ENCODE assay signal across 17 cellular contexts in the genomic region with DNA sequence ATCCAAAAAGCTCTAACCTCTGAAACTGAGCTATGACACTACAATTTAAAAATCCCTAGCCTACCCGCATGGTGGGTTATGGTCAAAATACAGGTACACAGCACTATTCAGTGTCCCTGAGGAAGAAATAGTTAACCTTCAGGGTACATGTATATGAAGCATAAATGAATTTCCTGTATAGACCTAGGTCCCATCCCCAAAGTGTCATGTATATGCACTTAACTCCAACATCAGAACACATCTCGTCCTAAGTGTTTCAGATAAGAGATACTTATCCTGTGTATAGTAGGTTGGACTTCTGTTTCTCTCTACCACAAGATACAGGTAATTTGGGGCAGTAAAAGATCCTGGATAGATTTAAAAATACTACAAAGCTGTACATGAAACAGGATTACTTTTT. TPM values are rescaled to one million over a fixed set of nuclear protein-coding genes. Genes with fewer than 3 reads are reported as not detected.
DNase-seq lines count a peak whose midpoint lies in the region; ATAC-seq, FAIRE-seq and TF ChIP-seq lines count a peak whose summit lies in the region.
"Had no signal": no experiment of that assay in that cellular context is flagged by ENCODE, and none has a peak within 500 bp of the region (broad histone marks: within the 10 kb centered on the region; RNA-seq: fewer than 3 reads in every experiment).

No MANE protein-coding gene starts in this region.

- H3K27ac Mint-ChIP-seq in activated CD4-positive, alpha-beta memory T cell treated with anti-CD3 and anti-CD28 coated beads for 36 hours: peak overlapping the region; percentile 54
- no peak overlapping the region for H3K27ac Mint-ChIP-seq in activated CD4-positive, alpha-beta memory T cell treated with anti-CD3 and anti-CD28 coated beads, Interleukin-2, amount 10 ng/mL, durations not matched to agents 7 days and 5 days
- H3K27ac Mint-ChIP-seq in stimulated activated naive B cell treated with anti-CD40 and anti-IgM and Interleukin-4, amounts not matched to agents 10 μg/mL and 1 μg/mL and 100 μg/mL, for 72 hours: no peak overlapping the region

- H2AFZ ChIP-seq in GM12878 (ENCODE audit: control insufficient read depth, low read depth, low read length): no peak overlapping the region
- H2AFZ ChIP-seq: GM23248 had no signal

- H3K4me3 Mint-ChIP-seq in activated CD4-positive, alpha-beta memory T cell treated with anti-CD3 and anti-CD28 coated beads for 36 hours: no peak overlapping the region
- no peak overlapping the region for H3K4me3 Mint-ChIP-seq in activated CD4-positive, alpha-beta memory T cell treated with anti-CD3 and anti-CD28 coated beads, Interleukin-2, amount 10 ng/mL, durations not matched to agents 7 days and 5 days
- H3K4me3 Mint-ChIP-seq in stimulated activated naive B cell treated with anti-CD40 and anti-IgM and Interleukin-4, amounts not matched to agents 10 μg/mL and 1 μg/mL and 100 μg/mL, for 72 hours: no peak overlapping the region

- 0 out of 2 replicates have a peak overlapping the region, but pooled peaks have one; percentile 12 for H3K27ac ChIP-seq in 22Rv1
- peak overlapping the region; percentile 40 for H3K27ac ChIP-seq in HUES48 (ENCODE audit: low read depth, low read length)
- H3K27ac ChIP-seq in GM12878 (ENCODE audit: control insufficient read depth, insufficient read depth): no peak overlapping the region
- H3K27ac ChIP-seq: GM23248 had no signal

- H3K36me3 ChIP-seq in HUES48 (ENCODE audit: control insufficient read depth, insufficient read depth, low read length) (peaks cover 68% of the 10 kb centered on the region), GM12878 (ENCODE audit: control insufficient read depth in 2 of 2, insufficient read depth in 2 of 2, low read length in 1 of 2) (peaks cover 9 to 28% of the 10 kb centered on the region in 2 experiments)

- TF ChIP-seq RAD21 in GM12878 (IDR thresholded peaks at IDR 0.05; ENCODE audit: insufficient read depth, low read depth, low read length): no peak

- in situ Hi-C loops in GM12878 (cut with MboI): no loop called here

- no peak overlapping the region for H3K9ac ChIP-seq in HUES48 (ENCODE audit: low read depth, low read length)
- no peak overlapping the region for H3K9ac ChIP-seq in GM12878 (ENCODE audit: control insufficient read depth, insufficient read depth, low read length)
- H3K9ac ChIP-seq: GM23248 had no signal

- H3K9me3 ChIP-seq in HUES48 (ENCODE audit: control insufficient read depth, insufficient read depth, low read length) (no peaks in the 10 kb centered on the region), GM12878 (replicated peaks; ENCODE audit: control insufficient read depth, insufficient read depth, low read length) (no peaks in the 10 kb centered on the region)

- peaks cover 59% of the 10 kb centered on the region for H3K36me3 Mint-ChIP-seq in activated CD4-positive, alpha-beta memory T cell treated with anti-CD3 and anti-CD28 coated beads for 36 hours
- H3K36me3 Mint-ChIP-seq in activated CD4-positive, alpha-beta memory T cell treated with anti-CD3 and anti-CD28 coated beads, Interleukin-2, amount 10 ng/mL, durations not matched to agents 7 days and 5 days (ENCODE audit: low read depth): peaks cover 80% of the 10 kb centered on the region
- H3K36me3 Mint-ChIP-seq in stimulated activated naive B cell treated with anti-CD40 and anti-IgM and Interleukin-4, amounts not matched to agents 10 μg/mL and 1 μg/mL and 100 μg/mL, for 72 hours: peaks cover 52 to 70% of the 10 kb centered on the region in 2 donors

- H3K79me2 ChIP-seq in GM12878 (ENCODE audit: control insufficient read depth, insufficient read depth, low read length): peaks cover 15% of the 10 kb centered on the region

- no peak for DNase-seq in activated CD4-positive, alpha-beta memory T cell treated with anti-CD3 and anti-CD28 coated beads for 36 hours
- no peak for DNase-seq in activated CD4-positive, alpha-beta memory T cell treated with anti-CD3 and anti-CD28 coated beads, Interleukin-2, amount 10 ng/mL, durations not matched to agents 7 days and 5 days
- no peak for DNase-seq in GM12878 (ENCODE audit: low read depth, low spot score)
- no peak for DNase-seq in NCI-H1417 treated with DMSO at 0.1 percent for 48 hours (lab: John Stamatoyannopoulos, UW)
- no peak for DNase-seq in posterior vena cava (ENCODE audit: low spot score)
- DNase-seq in stimulated activated naive B cell treated with anti-CD40 and anti-IgM and Interleukin-4, amounts not matched to agents 10 μg/mL and 1 μg/mL and 100 μg/mL, for 72 hours: no peak
- DNase-seq: DND-41; GDM1; GM23248; KBM-7; NCI-H1048; NCI-H226; NCI-H526; NK-92 treated with Interleukin-12 subunit alpha and Interleukin-12 subunit beta, amount 100 ng/mL, for 24 hours; PC-3 had no signal

- peak; percentile 8; the same call in 2 of the 3 replicates for ATAC-seq in GM12878
- no peak for ATAC-seq in stimulated activated naive B cell treated with anti-CD40 and anti-IgM and Interleukin-4, amounts not matched to agents 10 μg/mL and 1 μg/mL and 100 μg/mL, for 72 hours (replicated peaks)
- ATAC-seq: PC-3 had no signal

- BruUV-seq in GM12878 (replicated peaks; lab: Mats Ljungman, UMichigan): no TSS peak

- no peak overlapping the region for H3K4me2 ChIP-seq in GM12878 (ENCODE audit: control insufficient read depth, insufficient read depth)

- POLR2A ChIA-PET in activated CD4-positive, alpha-beta memory T cell treated with anti-CD3 and anti-CD28 coated beads for 36 hours (lab: Charles Lee): interaction anchor here (0.6 to 1.1 kb wide), 2 partner anchors 11 to 485 kb away, joined by 4 to 5 read pairs; no protein-coding TSS in a partner anchor
- POLR2A ChIA-PET in activated CD4-positive, alpha-beta memory T cell treated with anti-CD3 and anti-CD28 coated beads, Interleukin-2, amount 10 ng/mL, durations not matched to agents 7 days and 5 days (lab: Charles Lee): interaction anchor here (0.6 to 3.3 kb wide), 5 partner anchors 10 to 233 kb away, joined by 3 to 19 read pairs (median 13); a partner anchor contains a TSS
- POLR2A ChIA-PET in GM12878 (lab: Charles Lee): interaction anchor here (1.0 kb wide), 1 partner anchor 15 kb away, joined by 3 read pairs; no protein-coding TSS in a partner anchor

- H3K4me1 ChIP-seq in HUES48 (ENCODE audit: control insufficient read depth, insufficient read depth, low read length) (peaks cover 3% of the 10 kb centered on the region; the same call in 1 of the 2 replicates), GM12878 (ENCODE audit: control insufficient read depth, insufficient read depth, low read length) (peaks cover 3% of the 10 kb centered on the region)

- H3K9me3 Mint-ChIP-seq in activated CD4-positive, alpha-beta memory T cell treated with anti-CD3 and anti-CD28 coated beads for 36 hours: no peaks in the 10 kb centered on the region
- no peaks in the 10 kb centered on the region for H3K9me3 Mint-ChIP-seq in activated CD4-positive, alpha-beta memory T cell treated with anti-CD3 and anti-CD28 coated beads, Interleukin-2, amount 10 ng/mL, durations not matched to agents 7 days and 5 days
- H3K9me3 Mint-ChIP-seq in stimulated activated naive B cell treated with anti-CD40 and anti-IgM and Interleukin-4, amounts not matched to agents 10 μg/mL and 1 μg/mL and 100 μg/mL, for 72 hours: no peaks in the 10 kb centered on the region

- no peak for TF ChIP-seq POLR2A in GM12878 (IDR thresholded peaks at IDR 0.05; ENCODE audit: low read depth, low read length)

- peaks cover 37% of the 10 kb centered on the region for H3K4me1 Mint-ChIP-seq in activated CD4-positive, alpha-beta memory T cell treated with anti-CD3 and anti-CD28 coated beads for 36 hours (ENCODE audit: low read depth)
- peaks cover 53% of the 10 kb centered on the region for H3K4me1 Mint-ChIP-seq in activated CD4-positive, alpha-beta memory T cell treated with anti-CD3 and anti-CD28 coated beads, Interleukin-2, amount 10 ng/mL, durations not matched to agents 7 days and 5 days
- H3K4me1 Mint-ChIP-seq in stimulated activated naive B cell treated with anti-CD40 and anti-IgM and Interleukin-4, amounts not matched to agents 10 μg/mL and 1 μg/mL and 100 μg/mL, for 72 hours: peaks cover 24 to 25% of the 10 kb centered on the region in 2 donors

- no peaks in the 10 kb centered on the region for H3K27me3 Mint-ChIP-seq in activated CD4-positive, alpha-beta memory T cell treated with anti-CD3 and anti-CD28 coated beads for 36 hours
- no peaks in the 10 kb centered on the region for H3K27me3 Mint-ChIP-seq in activated CD4-positive, alpha-beta memory T cell treated with anti-CD3 and anti-CD28 coated beads, Interleukin-2, amount 10 ng/mL, durations not matched to agents 7 days and 5 days
- H3K27me3 Mint-ChIP-seq in stimulated activated naive B cell treated with anti-CD40 and anti-IgM and Interleukin-4, amounts not matched to agents 10 μg/mL and 1 μg/mL and 100 μg/mL, for 72 hours: no peaks in the 10 kb centered on the region

- 94% methylated on average over 2 of the region's 2 CpGs for whole genome bisulfite sequencing in GM12878 (ENCODE audit: insufficient coverage, insufficient replicate concordance, low lambda C conversion rate, missing lambda C conversion rate)

- FAIRE-seq in GM12878 (lab: Jason Lieb, UNC): no peak

- TF ChIP-seq EP300 in GM12878 (IDR thresholded peaks at IDR 0.05; ENCODE audit: borderline replicate concordance in 1 of 2, control insufficient read depth in 1 of 2, low read depth in 2 of 2, low read length in 2 of 2): no peak

- H4K20me1 ChIP-seq in GM12878 (ENCODE audit: control insufficient read depth, insufficient read depth): no peaks in the 10 kb centered on the region

- SMC1A ChIA-PET in GM12878 (lab: Charles Lee; ENCODE audit: uncharacterized antibody, unreplicated experiment): interaction anchor here (1.7 kb wide), 1 partner anchor 15 kb away, joined by 3 read pairs; no protein-coding TSS in a partner anchor

- H3K4me3 ChIP-seq in HUES48 (ENCODE audit: low read depth, low read length) (no peak overlapping the region), GM12878 (no peak overlapping the region)
- H3K4me3 ChIP-seq: GM23248 had no signal

- CTCF ChIA-PET in activated CD4-positive, alpha-beta memory T cell treated with anti-CD3 and anti-CD28 coated beads for 36 hours (lab: Charles Lee): interaction anchor here (0.7 kb wide), 1 partner anchor 1536 kb away, joined by 3 read pairs; no protein-coding TSS in a partner anchor
- CTCF ChIA-PET in activated CD4-positive, alpha-beta memory T cell treated with anti-CD3 and anti-CD28 coated beads, Interleukin-2, amount 10 ng/mL, durations not matched to agents 7 days and 5 days (lab: Charles Lee): no interaction called here
- CTCF ChIA-PET in GM12878 (lab: Yijun Ruan, JAX): no interaction called here

- intact Hi-C loops in activated CD4-positive, alpha-beta memory T cell treated with anti-CD3 and anti-CD28 coated beads for 36 hours (cut with micrococcal nuclease): no loop called here
- intact Hi-C loops in GM12878 (cut with micrococcal nuclease; ENCODE audit: unreplicated experiment) (no loop called here), posterior vena cava (cut with DNase I) (no loop called here)

- RAD21 ChIA-PET in GM12878 (lab: Charles Lee; ENCODE audit: unreplicated experiment): no interaction called here

- TF ChIP-seq CTCF in 22Rv1 (IDR thresholded peaks at IDR 0.05) (no peak), GM12878 (IDR thresholded peaks at IDR 0.05 in 2 of 3, conservative IDR thresholded peaks at IDR 0.05 in 1 of 3; ENCODE audit: control insufficient read depth in 2 of 3, extremely low read depth in 1 of 3, insufficient read depth in 1 of 3, low read depth in 3 of 3, low read length in 3 of 3) (no peak)

- H3K27me3 ChIP-seq in HUES48 (ENCODE audit: control insufficient read depth, insufficient read depth, low read length) (no peaks in the 10 kb centered on the region), GM12878 (replicated peaks in 1 of 2; ENCODE audit: control insufficient read depth in 2 of 2, insufficient read depth in 2 of 2, low read length in 1 of 2) (no peaks in the 10 kb centered on the region)

RNA-seq across cellular contexts. Expression of a gene that starts 6.4 kb away (rescaled TPM):
- 1,000 to 10,000 TPM; 2,924 to 2,949 TPM for total RNA-seq in activated CD4-positive, alpha-beta memory T cell treated with anti-CD3 and anti-CD28 coated beads for 36 hours
- total RNA-seq in activated CD4-positive, alpha-beta memory T cell treated with anti-CD3 and anti-CD28 coated beads, Interleukin-2, amount 10 ng/mL, durations not matched to agents 7 days and 5 days: 1,000 to 10,000 TPM; 1,898 to 2,001 TPM
- total RNA-seq in GM12878 (2013; cell fraction: nucleolus; rRNA removed): 117 and 124 TPM in 2 replicates
- 586 and 696 TPM in 2 replicates for total RNA-seq in GM12878 (2014; rRNA removed)
- total RNA-seq in GM12878 (2014; rRNA removed; fragmentation: Illumina TruSeq; extraction: Trizol): 1,267 and 1,271 TPM in 2 replicates
- total RNA-seq in GM12878 (2021): 3,008 and 3,127 TPM in 2 replicates
- polyA plus RNA-seq in GM12878 (2011; ENCODE audit: low read depth): 1,015 TPM
- 530 and 533 TPM in 2 replicates for polyA plus RNA-seq in GM12878 (2011; rRNA removed)
- polyA plus RNA-seq in GM12878 (2011; cell fraction: cytosol; rRNA removed): 370 and 403 TPM in 2 replicates
- 174 and 184 TPM in 2 replicates for polyA plus RNA-seq in GM12878 (2011; cell fraction: nucleus; rRNA removed)
- 1,938 and 2,288 TPM in 2 replicates for polyA plus RNA-seq in GM12878 (2012)
- 1,545 and 1,707 TPM in 2 replicates for polyA plus RNA-seq in GM12878 (2014; fragmentation: Illumina TruSeq; extraction: Trizol)
- 1,000 to 10,000 TPM; 1,643 to 2,149 TPM for polyA plus RNA-seq in GM12878 (2014; fragmentation: Nextera tagmentation; extraction: Ambion mirVana)
- polyA plus RNA-seq in GM12878 (2014; rRNA removed): 927 and 1,005 TPM in 2 replicates
- polyA plus RNA-seq in GM12878 (2016; fragmentation: Nextera tagmentation; extraction: Ambion mirVana): 100 to 1,000 TPM; 806 to 849 TPM
- polyA minus RNA-seq in GM12878 (2011; rRNA and poly(A)+ RNA removed): 216 and 280 TPM in 2 replicates
- 447 and 470 TPM in 2 replicates for polyA minus RNA-seq in GM12878 (2011; cell fraction: cytosol; rRNA and poly(A)+ RNA removed)
- polyA minus RNA-seq in GM12878 (2011; cell fraction: nucleus; rRNA and poly(A)+ RNA removed): 71.4 and 87.4 TPM in 2 replicates
- 1,000 to 10,000 TPM; 1,096 to 1,308 TPM for total RNA-seq in posterior vena cava

RNA-seq across cellular contexts. Expression of a gene that starts 13.3 kb away (rescaled TPM):
- 1 to 10 TPM; 7.4 to 8.3 TPM for total RNA-seq in activated CD4-positive, alpha-beta memory T cell treated with anti-CD3 and anti-CD28 coated beads for 36 hours
- 10 to 100 TPM; 10.5 to 10.6 TPM for total RNA-seq in activated CD4-positive, alpha-beta memory T cell treated with anti-CD3 and anti-CD28 coated beads, Interleukin-2, amount 10 ng/mL, durations not matched to agents 7 days and 5 days
- total RNA-seq in GM12878 (2013; cell fraction: nucleolus; rRNA removed): 21.4 and 24.7 TPM in 2 replicates
- total RNA-seq in GM12878 (2014; rRNA removed) (3.7 and 4.2 TPM in 2 replicates), GM12878 (2014; rRNA removed; fragmentation: Illumina TruSeq; extraction: Trizol) (3.8 and 4.1 TPM in 2 replicates), GM12878 (2021) (5.9 and 7.5 TPM in 2 replicates), posterior vena cava (1 to 10 TPM; 4.7 to 5.5 TPM)
- polyA plus RNA-seq in GM12878 (2011; ENCODE audit: low read depth): 1.7 TPM
- polyA plus RNA-seq in GM12878 (2011; rRNA removed) (5.3 and 5.4 TPM in 2 replicates), GM12878 (2014; fragmentation: Illumina TruSeq; extraction: Trizol) (3.9 and 4.8 TPM in 2 replicates), GM12878 (2014; fragmentation: Nextera tagmentation; extraction: Ambion mirVana) (under 1 TPM; 0.42 to 0.89 TPM), GM12878 (2014; rRNA removed) (3.7 TPM in 2 replicates), GM12878 (2016; fragmentation: Nextera tagmentation; extraction: Ambion mirVana) (1 to 10 TPM; 2.6 to 2.7 TPM)
- 3.3 and 4.0 TPM in 2 replicates for polyA plus RNA-seq in GM12878 (2011; cell fraction: cytosol; rRNA removed)
- 3.2 and 4.6 TPM in 2 replicates for polyA plus RNA-seq in GM12878 (2011; cell fraction: nucleus; rRNA removed)
- 1.6 and 2.2 TPM in 2 replicates for polyA plus RNA-seq in GM12878 (2012)
- 9.1 and 11.4 TPM in 2 replicates for polyA minus RNA-seq in GM12878 (2011; rRNA and poly(A)+ RNA removed)
- 2.0 and 2.4 TPM in 2 replicates for polyA minus RNA-seq in GM12878 (2011; cell fraction: cytosol; rRNA and poly(A)+ RNA removed)
- 3.4 and 5.5 TPM in 2 replicates for polyA minus RNA-seq in GM12878 (2011; cell fraction: nucleus; rRNA and poly(A)+ RNA removed)

RNA-seq across cellular contexts. Expression of a gene that starts 42.3 kb away (rescaled TPM):
- total RNA-seq in activated CD4-positive, alpha-beta memory T cell treated with anti-CD3 and anti-CD28 coated beads for 36 hours: 1 to 10 TPM; 2.9 to 3.7 TPM
- 1 to 10 TPM; 6.1 to 6.3 TPM for total RNA-seq in activated CD4-positive, alpha-beta memory T cell treated with anti-CD3 and anti-CD28 coated beads, Interleukin-2, amount 10 ng/mL, durations not matched to agents 7 days and 5 days
- total RNA-seq in GM12878 (2013; cell fraction: nucleolus; rRNA removed): 7.1 and 8.1 TPM in 2 replicates
- total RNA-seq in GM12878 (2014; rRNA removed): 1.7 and 2.6 TPM in 2 replicates
- 4.3 TPM in 2 replicates for total RNA-seq in GM12878 (2014; rRNA removed; fragmentation: Illumina TruSeq; extraction: Trizol)
- total RNA-seq in GM12878 (2021): 2.9 and 3.4 TPM in 2 replicates
- 1.3 TPM for polyA plus RNA-seq in GM12878 (2011; ENCODE audit: low read depth)
- 1.3 and 1.7 TPM in 2 replicates for polyA plus RNA-seq in GM12878 (2011; rRNA removed)
- 0.88 and 1.5 TPM in 2 replicates for polyA plus RNA-seq in GM12878 (2011; cell fraction: cytosol; rRNA removed)
- 1.0 and 1.5 TPM in 2 replicates for polyA plus RNA-seq in GM12878 (2011; cell fraction: nucleus; rRNA removed)
- 0.94 and 1.1 TPM in 2 replicates for polyA plus RNA-seq in GM12878 (2012)
- 2.1 and 3.5 TPM in 2 replicates for polyA plus RNA-seq in GM12878 (2014; fragmentation: Illumina TruSeq; extraction: Trizol)
- 1 to 10 TPM; 1.3 to 1.7 TPM for polyA plus RNA-seq in GM12878 (2014; fragmentation: Nextera tagmentation; extraction: Ambion mirVana)
- polyA plus RNA-seq in GM12878 (2014; rRNA removed): 2.4 and 3.2 TPM in 2 replicates
- polyA plus RNA-seq in GM12878 (2016; fragmentation: Nextera tagmentation; extraction: Ambion mirVana): 1 to 10 TPM; 2.4 to 3.8 TPM
- 1.8 and 2.1 TPM in 2 replicates for polyA minus RNA-seq in GM12878 (2011; rRNA and poly(A)+ RNA removed)
- polyA minus RNA-seq in GM12878 (2011; cell fraction: cytosol; rRNA and poly(A)+ RNA removed): 0.80 and 2.0 TPM in 2 replicates
- 0.48 and 0.77 TPM in 2 replicates for polyA minus RNA-seq in GM12878 (2011; cell fraction: nucleus; rRNA and poly(A)+ RNA removed)
- 1 to 10 TPM; 3.6 to 3.7 TPM for total RNA-seq in posterior vena cava
